13 cellular contexts compared by ENCODE assay signal in the genomic region with DNA sequence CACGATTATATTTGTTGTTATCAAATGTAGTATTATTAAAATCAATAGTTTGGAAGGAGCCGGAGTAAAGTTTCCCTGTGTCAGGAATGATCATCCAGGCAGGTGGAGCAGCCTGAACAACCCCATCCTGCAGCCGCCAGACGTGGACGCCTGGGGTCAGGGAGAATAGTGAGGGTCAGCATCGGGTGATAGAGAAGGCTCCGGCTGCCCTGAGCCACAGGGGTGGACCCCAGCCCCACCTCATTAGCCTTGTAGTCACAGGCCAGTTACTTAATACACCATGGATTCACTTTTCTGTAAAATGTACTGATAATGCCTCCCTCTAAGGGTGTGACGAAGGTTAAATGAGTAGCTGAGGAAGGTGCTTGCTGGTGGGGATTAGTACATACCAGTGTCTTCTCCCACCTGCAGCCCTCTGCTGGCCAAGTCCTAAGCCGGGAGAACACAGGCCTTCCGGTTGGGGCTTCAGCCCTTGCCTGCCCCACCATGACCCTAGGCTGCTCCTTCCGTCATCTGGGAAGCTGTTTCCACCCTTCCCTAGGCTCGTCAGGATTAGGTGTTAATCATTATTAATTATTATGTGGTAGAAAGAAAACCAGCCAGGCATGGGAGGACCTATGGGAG. TPM values are rescaled to one million over a fixed set of nuclear protein-coding genes. Genes with fewer than 3 reads are reported as not detected.
DNase-seq lines count a peak whose midpoint lies in the region; ATAC-seq and TF ChIP-seq lines count a peak whose summit lies in the region.
"Had no signal": no experiment of that assay in that cellular context is flagged by ENCODE, and none has a peak within 500 bp of the region (broad histone marks: within the 10 kb centered on the region; RNA-seq: fewer than 3 reads in every experiment).

No MANE protein-coding gene starts in this region.

- intact Hi-C loops in CD4-positive, alpha-beta memory T cell (cut with micrococcal nuclease): loop anchor here (2.0 kb wide), 1 partner anchor 19 kb away; no protein-coding TSS in a partner anchor
- intact Hi-C loops in activated CD4-positive, alpha-beta memory T cell treated with anti-CD3 and anti-CD28 coated beads for 36 hours (cut with micrococcal nuclease): no loop called here

- H2BK5ac ChIP-seq in H9 (ENCODE audit: insufficient read length, low read length): no peak overlapping the region

- H3K9ac ChIP-seq in H9 (ENCODE audit: extremely low read depth, insufficient read length, low read length): no peak overlapping the region

- no peak overlapping the region for H2BK20ac ChIP-seq in H9 (ENCODE audit: low read depth, low read length, poor library complexity, severe bottlenecking)

- H3K9me3 ChIP-seq in CD4-positive, alpha-beta memory T cell (ENCODE audit: control insufficient read depth in 1 of 2, low read length in 2 of 2): no peaks in the 10 kb centered on the region
- H3K9me3 ChIP-seq in H9 (ENCODE audit: control insufficient read depth, low read depth, low read length): no peaks in the 10 kb centered on the region

- H4K8ac ChIP-seq in H9 (replicated peaks; ENCODE audit: insufficient read length, low read depth, low read length): no peak overlapping the region

- H2BK120ac ChIP-seq in H9 (ENCODE audit: low read depth, low read length, poor library complexity, severe bottlenecking): no peak overlapping the region

- H3K18ac ChIP-seq in H9 (ENCODE audit: insufficient read length, low read depth, low read length): no peak overlapping the region

- no peak overlapping the region for H3K4me3 ChIP-seq in CD4-positive, alpha-beta memory T cell (ENCODE audit: low read length in 2 of 2)

- peaks cover 28 to 63% (median 45%) of the 10 kb centered on the region in 4 donors for H3K4me1 Mint-ChIP-seq in CD4-positive, alpha-beta memory T cell
- H3K4me1 Mint-ChIP-seq in H9: peaks cover 6 to 10% of the 10 kb centered on the region in 2 experiments
- H3K4me1 Mint-ChIP-seq in activated CD4-positive, alpha-beta memory T cell treated with anti-CD3 and anti-CD28 coated beads for 36 hours (ENCODE audit: low read depth): peaks cover 38% of the 10 kb centered on the region

- H4K20me1 ChIP-seq in H9 (ENCODE audit: control insufficient read depth, insufficient read depth, insufficient read length): no peaks in the 10 kb centered on the region

- peak; percentile 64 for TF ChIP-seq CTCF in H9 (conservative IDR thresholded peaks at IDR 0.05)
- TF ChIP-seq CTCF in omental fat pad (IDR thresholded peaks at IDR 0.05): no peak

- no peak overlapping the region for H3K14ac ChIP-seq in H9 (ENCODE audit: insufficient read depth, low read length)

- no peak overlapping the region for H3K23ac ChIP-seq in H9 (ENCODE audit: insufficient read length, low read depth, low read length)

- H3K9me3 Mint-ChIP-seq in CD4-positive, alpha-beta memory T cell: no peaks in the 10 kb centered on the region
- no peaks in the 10 kb centered on the region; a peak in 1 of 5 replicates for H3K9me3 Mint-ChIP-seq in H9
- H3K9me3 Mint-ChIP-seq in activated CD4-positive, alpha-beta memory T cell treated with anti-CD3 and anti-CD28 coated beads for 36 hours: no peaks in the 10 kb centered on the region
- H3K9me3 Mint-ChIP-seq: type B pancreatic cell had no signal

- H4K5ac ChIP-seq in H9 (ENCODE audit: insufficient read length, low read depth, low read length): no peak overlapping the region

- H3K27me3 Mint-ChIP-seq in CD4-positive, alpha-beta memory T cell: no peaks in the 10 kb centered on the region
- no peaks in the 10 kb centered on the region for H3K27me3 Mint-ChIP-seq in H9 (ENCODE audit: low read depth)
- no peaks in the 10 kb centered on the region for H3K27me3 Mint-ChIP-seq in activated CD4-positive, alpha-beta memory T cell treated with anti-CD3 and anti-CD28 coated beads for 36 hours
- H3K27me3 Mint-ChIP-seq: type B pancreatic cell had no signal

- H2AFZ ChIP-seq in H9 (ENCODE audit: low read length): no peak overlapping the region

- H3K56ac ChIP-seq in H9 (ENCODE audit: insufficient read length, low read depth, low read length): no peak overlapping the region

- H3K4me3 Mint-ChIP-seq in CD4-positive, alpha-beta memory T cell: peak overlapping the region; percentile 64 to 87 (median 72)
- H3K4me3 Mint-ChIP-seq in H9: no peak overlapping the region
- peak overlapping the region; percentile 32 for H3K4me3 Mint-ChIP-seq in activated CD4-positive, alpha-beta memory T cell treated with anti-CD3 and anti-CD28 coated beads for 36 hours
- H3K4me3 Mint-ChIP-seq: type B pancreatic cell had no signal

- H3K27ac ChIP-seq in CD4-positive, alpha-beta memory T cell (ENCODE audit: low read depth, low read length): no peak overlapping the region
- H3K27ac ChIP-seq in H9 (ENCODE audit: insufficient read length, low read depth, low read length) (no peak overlapping the region), layer of hippocampus (ENCODE audit: low read depth, low read length) (peak overlapping the region; percentile 2)
- H3K27ac ChIP-seq: epithelial cell of prostate had no signal

- no peak overlapping the region for H2BK15ac ChIP-seq in H9 (ENCODE audit: low read depth, low read length)

- peak overlapping the region; percentile 48 to 85 (median 82) for H3K27ac Mint-ChIP-seq in CD4-positive, alpha-beta memory T cell
- no peak overlapping the region for H3K27ac Mint-ChIP-seq in H9
- no peak overlapping the region for H3K27ac Mint-ChIP-seq in activated CD4-positive, alpha-beta memory T cell treated with anti-CD3 and anti-CD28 coated beads for 36 hours
- H3K27ac Mint-ChIP-seq: type B pancreatic cell had no signal

- no CpG with 5 or more reads among the region's 12 CpGs for WGBS in H9 (ENCODE audit: extremely low coverage, insufficient read length, low lambda C conversion rate)

- ATAC-seq in omental fat pad (ENCODE audit: low FRiP score): no peak

- peaks cover 33% of the 10 kb centered on the region for H3K4me1 ChIP-seq in CD4-positive, alpha-beta memory T cell (ENCODE audit: insufficient read depth, low read length)
- H3K4me1 ChIP-seq in H9 (ENCODE audit: insufficient read depth, low read length): no peaks in the 10 kb centered on the region

- no peak overlapping the region for H2AK5ac ChIP-seq in H9 (ENCODE audit: insufficient read length, low read length)

- no peaks in the 10 kb centered on the region for H3K79me1 ChIP-seq in H9 (ENCODE audit: insufficient read depth, low read depth, low read length, poor library complexity, severe bottlenecking)

- H3K79me2 ChIP-seq in H9 (ENCODE audit: insufficient read depth, low read length): no peaks in the 10 kb centered on the region

- peaks cover 52 to 69% of the 10 kb centered on the region in 2 donors for H3K36me3 Mint-ChIP-seq in CD4-positive, alpha-beta memory T cell
- peaks cover 5 to 24% (median 18%) of the 10 kb centered on the region in 3 experiments; a peak in 6 of 7 replicates for H3K36me3 Mint-ChIP-seq in H9 (ENCODE audit: insufficient read depth in 1 of 3, low read depth in 3 of 3)
- peaks cover 37% of the 10 kb centered on the region for H3K36me3 Mint-ChIP-seq in activated CD4-positive, alpha-beta memory T cell treated with anti-CD3 and anti-CD28 coated beads for 36 hours
- H3K36me3 Mint-ChIP-seq: type B pancreatic cell had no signal

- H3T11ph ChIP-seq in H9 (ENCODE audit: low read length): no peak overlapping the region

- CTCF ChIA-PET in CD4-positive, alpha-beta memory T cell (lab: Charles Lee; ENCODE audit: partially characterized antibody): interaction anchor here (0.8 to 1.8 kb wide), 6 partner anchors 9 to 396 kb away, joined by 3 to 6 read pairs (median 3); no protein-coding TSS in a partner anchor
- CTCF ChIA-PET in activated CD4-positive, alpha-beta memory T cell treated with anti-CD3 and anti-CD28 coated beads for 36 hours (lab: Charles Lee): interaction anchor here (1.1 to 1.9 kb wide), 3 partner anchors 11 to 65 kb away, joined by 3 to 11 read pairs (median 6); no protein-coding TSS in a partner anchor

- no peak overlapping the region for H4K91ac ChIP-seq in H9 (ENCODE audit: insufficient read length, low read depth, low read length)

- H3K23me2 ChIP-seq in H9 (ENCODE audit: insufficient read length, low read depth, low read length, poor library complexity, severe bottlenecking): no peaks in the 10 kb centered on the region

- no peak for DNase-seq in CD4-positive, alpha-beta memory T cell
- DNase-seq in H9: no peak
- DNase-seq in activated CD4-positive, alpha-beta memory T cell treated with anti-CD3 and anti-CD28 coated beads for 36 hours: no peak
- DNase-seq in inferior parietal cortex (ENCODE audit: extremely low spot score): no peak
- no peak for DNase-seq in SHP77 treated with DMSO at 0.1 percent for 48 hours (lab: John Stamatoyannopoulos, UW)
- no peak for DNase-seq in omental fat pad (ENCODE audit: low spot score)
- no peak for DNase-seq in NCI-H2107 treated with DMSO at 0.1 percent for 48 hours (lab: John Stamatoyannopoulos, UW; ENCODE audit: unreplicated experiment)
- DNase-seq: amniotic stem cell, DMS 273 treated with DMSO at 0.1 percent for 48 hours, NCI-H2081 had no signal

- H3K4me2 ChIP-seq in H9 (ENCODE audit: insufficient read depth, insufficient read length, low read length): no peak overlapping the region

- peaks cover 79% of the 10 kb centered on the region for H3K36me3 ChIP-seq in CD4-positive, alpha-beta memory T cell (ENCODE audit: insufficient read depth, low read length)

- POLR2A ChIA-PET in CD4-positive, alpha-beta memory T cell (lab: Charles Lee; ENCODE audit: partially characterized antibody): interaction anchor here (1.1 to 1.9 kb wide), 5 partner anchors 11 to 52 kb away, joined by 3 to 18 read pairs (median 5); a partner anchor contains a TSS
- POLR2A ChIA-PET in activated CD4-positive, alpha-beta memory T cell treated with anti-CD3 and anti-CD28 coated beads for 36 hours (lab: Charles Lee): interaction anchor here (1.1 kb wide), 1 partner anchor 10 kb away, joined by 4 read pairs; no protein-coding TSS in a partner anchor

- H3K27me3 ChIP-seq in CD4-positive, alpha-beta memory T cell (ENCODE audit: insufficient read depth, low read length): no peaks in the 10 kb centered on the region
- H3K27me3 ChIP-seq in H9 (ENCODE audit: insufficient read depth, low read length): no peaks in the 10 kb centered on the region
- no peaks in the 10 kb centered on the region for H3K27me3 ChIP-seq in layer of hippocampus (ENCODE audit: control insufficient read depth, insufficient read depth, low read length)

- H3K4ac ChIP-seq in H9 (ENCODE audit: low read depth, low read length): no peak overlapping the region

- H2BK12ac ChIP-seq in H9 (ENCODE audit: insufficient read length, low read depth, low read length): no peak overlapping the region

RNA-seq across cellular contexts. Expression of a gene that starts 14.9 kb away (rescaled TPM):
- under 1 TPM in 1 of 2 experiments, not detected in 1; 0.12 TPM for total RNA-seq in CD4-positive, alpha-beta memory T cell
- polyA plus RNA-seq in CD4-positive, alpha-beta memory T cell: not detected
- 8.1 and 8.7 TPM in 2 replicates for total RNA-seq in H9 (2021)
- under 1 TPM in 1 of 2 experiments, not detected in 1; 0.10 TPM for total RNA-seq in activated CD4-positive, alpha-beta memory T cell treated with anti-CD3 and anti-CD28 coated beads for 36 hours
- 1 to 10 TPM in 2 of 4 donors, under 1 TPM in 2; 0.46 to 1.4 (median 0.94) TPM for total RNA-seq in omental fat pad

RNA-seq across cellular contexts. Expression of a gene that starts 21.5 kb away (rescaled TPM):
- total RNA-seq in CD4-positive, alpha-beta memory T cell: 10 to 100 TPM; 71.6 to 77.2 TPM
- 10 to 100 TPM; 19.8 to 39.9 TPM for polyA plus RNA-seq in CD4-positive, alpha-beta memory T cell
- total RNA-seq in H9 (2021) (8.7 and 12.4 TPM in 2 replicates), omental fat pad (10 to 100 TPM; 23.7 to 48.4 (median 31.0) TPM)
- 10 to 100 TPM; 12.5 to 14.7 TPM for total RNA-seq in activated CD4-positive, alpha-beta memory T cell treated with anti-CD3 and anti-CD28 coated beads for 36 hours

RNA-seq across cellular contexts. Expression of a gene that starts 52.8 kb away (rescaled TPM):
- total RNA-seq in CD4-positive, alpha-beta memory T cell: 10 to 100 TPM; 23.1 to 23.3 TPM
- polyA plus RNA-seq in CD4-positive, alpha-beta memory T cell: 10 to 100 TPM; 51.6 to 86.7 TPM
- total RNA-seq in H9 (2021): 68.4 and 71.3 TPM in 2 replicates
- total RNA-seq in activated CD4-positive, alpha-beta memory T cell treated with anti-CD3 and anti-CD28 coated beads for 36 hours: 10 to 100 TPM; 42.2 to 42.9 TPM
- 10 to 100 TPM; 32.9 to 60.7 (median 36.7) TPM for total RNA-seq in omental fat pad

Comparison
In these comparisons a context has a peak if more than half of its experiments do, and no peak if none do; other contexts are left out.
1. H3K27ac Mint-ChIP-seq: peak in CD4-positive, alpha-beta memory T cell (7 of 7); none in H9 (0 of 3) and activated CD4-positive, alpha-beta memory T cell treated with anti-CD3 and anti-CD28 coated beads for 36 hours (single experiment).
2. H3K4me3 Mint-ChIP-seq: peak in CD4-positive, alpha-beta memory T cell (8 of 8) and activated CD4-positive, alpha-beta memory T cell treated with anti-CD3 and anti-CD28 coated beads for 36 hours (single experiment); none in H9 (0 of 2).